ENCODE assay signal across 16 cellular contexts in the genomic region with DNA sequence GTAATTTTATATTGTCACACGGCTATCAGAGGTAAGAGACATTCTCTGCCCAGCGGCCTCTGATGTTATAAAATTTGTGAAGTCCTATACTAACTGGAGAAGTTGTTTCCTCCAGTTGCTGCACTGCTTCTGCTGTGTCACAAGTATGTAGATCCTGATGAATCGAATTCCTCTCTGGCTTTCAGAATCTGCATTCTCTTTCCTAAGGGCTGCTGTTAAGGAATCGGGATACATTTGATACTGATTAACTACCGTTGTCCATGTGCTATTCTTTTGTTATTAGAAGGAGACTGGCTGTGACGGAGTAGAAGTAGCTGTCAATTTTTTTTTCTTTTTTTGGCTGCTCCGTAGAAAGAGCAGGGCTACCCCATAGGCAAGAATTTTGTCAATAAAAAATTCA.
DNase-seq lines count a peak whose midpoint lies in the region; TF ChIP-seq lines count a peak whose summit lies in the region.
"Had no signal": no experiment of that assay in that cellular context is flagged by ENCODE, and none has a peak within 500 bp of the region (broad histone marks: within the 10 kb centered on the region; RNA-seq: fewer than 3 reads in every experiment).

No MANE protein-coding gene starts in this region.

- H3K4me3 ChIP-seq in HUES6 (ENCODE audit: low read depth, low read length): no peak overlapping the region
- H3K4me3 ChIP-seq in endodermal cell (ENCODE audit: low read length): no peak overlapping the region

- H3K4me1 ChIP-seq in HUES6 (ENCODE audit: control insufficient read depth, insufficient read depth, low read length) (peaks cover 12% of the 10 kb centered on the region), endodermal cell (ENCODE audit: control insufficient read depth, insufficient read depth, low read length) (no peaks in the 10 kb centered on the region)
- H3K4me1 ChIP-seq: Caco-2 had no signal

- TF ChIP-seq CTCF in endodermal cell (conservative IDR thresholded peaks at IDR 0.05): no peak

- H3K9me3 ChIP-seq in HUES6 (ENCODE audit: control insufficient read depth, insufficient read depth, low read depth, low read length) (no peaks in the 10 kb centered on the region), endodermal cell (ENCODE audit: control insufficient read depth, low read length) (no peaks in the 10 kb centered on the region)
- H3K9me3 ChIP-seq: Caco-2 had no signal

- DNase-seq in Caki2 (ENCODE audit: low read depth): peak; percentile 72
- DNase-seq in endodermal cell: no peak
- DNase-seq in left kidney (ENCODE audit: low read depth, low spot score): peak; percentile 18
- DNase-seq in NK-92 (lab: John Stamatoyannopoulos, UW; ENCODE audit: unreplicated experiment): no peak
- DNase-seq in activated naive CD4-positive, alpha-beta T cell treated with anti-CD3 and anti-CD28 coated beads, Interleukin-2, amount 10 ng/mL, durations not matched to agents 7 days and 5 days: no peak
- no peak for DNase-seq in SIG-M5 (lab: John Stamatoyannopoulos, UW)
- DNase-seq in stimulated activated CD4-positive, alpha-beta T cell treated with anti-CD3 and anti-CD28 coated beads, Interleukin-4, amount 100 ng/mL, for 24 hours: no peak
- DNase-seq: Caco-2; CD8-positive, alpha-beta T cell; DMS 273 treated with DMSO at 0.1 percent for 48 hours; GOT3; HCEC 1CT; HFFc6 had no signal

- H3K36me3 Mint-ChIP-seq in endodermal cell (ENCODE audit: low read depth): peaks cover 30% of the 10 kb centered on the region
- peaks cover 10% of the 10 kb centered on the region for H3K36me3 Mint-ChIP-seq in activated naive CD4-positive, alpha-beta T cell treated with anti-CD3 and anti-CD28 coated beads, Interleukin-2, amount 10 ng/mL, durations not matched to agents 7 days and 5 days

- CTCF ChIA-PET in activated naive CD4-positive, alpha-beta T cell treated with anti-CD3 and anti-CD28 coated beads, Interleukin-2, amount 10 ng/mL, durations not matched to agents 7 days and 5 days (lab: Charles Lee): no interaction called here

- no peaks in the 10 kb centered on the region for H3K9me3 Mint-ChIP-seq in endodermal cell
- no peaks in the 10 kb centered on the region for H3K9me3 Mint-ChIP-seq in activated naive CD4-positive, alpha-beta T cell treated with anti-CD3 and anti-CD28 coated beads, Interleukin-2, amount 10 ng/mL, durations not matched to agents 7 days and 5 days
- H3K9me3 Mint-ChIP-seq: CD14-positive monocyte; CD8-positive, alpha-beta T cell; HFFc6 had no signal

- 73 to 93% methylated on average over 4 to 7 of the region's 7 CpGs for WGBS in endodermal cell (ENCODE audit: insufficient coverage in 1 of 2, insufficient read length in 1 of 2), 2 experiments

- in situ Hi-C loops in Caki2 (cut with HindIII; ENCODE audit: low pct_unique_long_range_greater_than_20kb, low sequenced_read_pairs): no loop called here

- H3K36me3 ChIP-seq in HUES6 (ENCODE audit: control insufficient read depth, insufficient read depth, low read length) (peaks cover 16% of the 10 kb centered on the region), endodermal cell (ENCODE audit: control insufficient read depth, insufficient read depth, low read length) (peaks cover 33% of the 10 kb centered on the region)

- peak overlapping the region; percentile 12; the same call in 1 of the 2 replicates for H3K27ac ChIP-seq in HUES6 (ENCODE audit: low read depth, low read length)
- peak overlapping the region; percentile 44 for H3K27ac ChIP-seq in endodermal cell (ENCODE audit: low read depth, low read length)
- H3K27ac ChIP-seq: 22Rv1 had no signal

- H3K27ac Mint-ChIP-seq in endodermal cell: peak overlapping the region; percentile 64
- H3K27ac Mint-ChIP-seq in activated naive CD4-positive, alpha-beta T cell treated with anti-CD3 and anti-CD28 coated beads, Interleukin-2, amount 10 ng/mL, durations not matched to agents 7 days and 5 days: no peak overlapping the region
- H3K27ac Mint-ChIP-seq: CD14-positive monocyte; CD8-positive, alpha-beta T cell; HFFc6 had no signal

- no peak overlapping the region for H3K9ac ChIP-seq in HUES6 (ENCODE audit: low read length)
- no peak overlapping the region for H3K9ac ChIP-seq in endodermal cell (ENCODE audit: extremely low read depth, low read length, poor library complexity, severe bottlenecking)

- H3K27me3 ChIP-seq in HUES6 (ENCODE audit: control insufficient read depth, insufficient read depth, low read length) (no peaks in the 10 kb centered on the region), endodermal cell (ENCODE audit: control insufficient read depth, insufficient read depth, low read length, poor library complexity, severe bottlenecking) (no peaks in the 10 kb centered on the region)

- no peaks in the 10 kb centered on the region for H3K4me1 Mint-ChIP-seq in endodermal cell
- H3K4me1 Mint-ChIP-seq in activated naive CD4-positive, alpha-beta T cell treated with anti-CD3 and anti-CD28 coated beads, Interleukin-2, amount 10 ng/mL, durations not matched to agents 7 days and 5 days: peaks cover 2% of the 10 kb centered on the region
- H3K4me1 Mint-ChIP-seq: CD14-positive monocyte had no signal

- no peaks in the 10 kb centered on the region for H3K27me3 Mint-ChIP-seq in endodermal cell (ENCODE audit: insufficient read depth)
- no peaks in the 10 kb centered on the region for H3K27me3 Mint-ChIP-seq in activated naive CD4-positive, alpha-beta T cell treated with anti-CD3 and anti-CD28 coated beads, Interleukin-2, amount 10 ng/mL, durations not matched to agents 7 days and 5 days

- no peak overlapping the region for H3K4me3 Mint-ChIP-seq in endodermal cell
- no peak overlapping the region for H3K4me3 Mint-ChIP-seq in activated naive CD4-positive, alpha-beta T cell treated with anti-CD3 and anti-CD28 coated beads, Interleukin-2, amount 10 ng/mL, durations not matched to agents 7 days and 5 days
- H3K4me3 Mint-ChIP-seq: CD14-positive monocyte; CD8-positive, alpha-beta T cell; HFFc6 had no signal

Comparison
In these comparisons a context has a peak if more than half of its experiments do, and no peak if none do; other contexts are left out.
1. DNase-seq: peak in Caki2 (single experiment) and left kidney (single experiment); none in endodermal cell (single experiment), NK-92 (single experiment), activated naive CD4-positive, alpha-beta T cell treated with anti-CD3 and anti-CD28 coated beads, Interleukin-2, amount 10 ng/mL, durations not matched to agents 7 days and 5 days (single experiment), SIG-M5 (single experiment) and stimulated activated CD4-positive, alpha-beta T cell treated with anti-CD3 and anti-CD28 coated beads, Interleukin-4, amount 100 ng/mL, for 24 hours (single experiment).